Comparison of ENCODE assay signal across 27 cellular contexts in the genomic region with DNA sequence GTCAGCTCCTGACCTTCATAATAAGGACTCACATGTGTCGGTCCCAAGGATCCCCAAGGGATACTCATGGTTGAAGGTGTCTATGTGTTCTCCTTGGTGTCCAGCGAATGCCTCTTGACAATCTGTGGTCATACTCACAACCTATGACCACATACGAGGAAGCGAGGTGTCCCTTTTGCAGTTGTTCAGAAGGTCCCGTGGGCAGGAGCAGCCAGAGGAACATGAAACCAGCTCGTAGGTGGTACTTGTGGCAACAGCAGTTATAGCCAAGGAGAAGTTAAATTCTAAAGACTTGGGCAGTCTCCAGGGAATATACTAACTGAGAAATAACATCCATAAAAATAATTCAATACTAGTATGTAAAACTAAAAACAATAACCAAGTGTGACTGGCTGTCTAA.
"Had no signal": no experiment of that assay in that cellular context is flagged by ENCODE, and none has a peak within 500 bp of the region (broad histone marks: within the 10 kb centered on the region; RNA-seq: fewer than 3 reads in every experiment).

No MANE protein-coding gene starts in this region.

- H3K4me3 ChIP-seq: left lung, lung, ovary, right atrium auricular region, right lobe of liver, skin epidermis, suprapubic skin, thoracic aorta, tibial artery, uterus had no signal

- H3K27me3 Mint-ChIP-seq: naive B cell; stimulated activated naive CD8-positive, alpha-beta T cell treated with anti-CD3 and anti-CD28 coated beads, Interleukin-15, Interleukin-2, amounts not matched to agents 100 ng/mL and 50 ng/mL, for 24 hours had no signal

- H3K4me1 ChIP-seq: left lung, right atrium auricular region, suprapubic skin, tibial artery, uterus had no signal

- H3K36me3 ChIP-seq: left lung, ovary, right atrium auricular region, right lobe of liver, suprapubic skin, thoracic aorta, tibial artery, uterus had no signal

- H3K4me1 Mint-ChIP-seq: immature natural killer cell, mesothelial cell of epicardium, natural killer cell had no signal

- FAIRE-seq: islet of Langerhans, kidney had no signal

- H3K27ac ChIP-seq: left lung, ovary, right atrium auricular region, right lobe of liver, skin epidermis, suprapubic skin, thoracic aorta, tibial artery, uterus had no signal

- H3K4me3 Mint-ChIP-seq: immature natural killer cell; mesothelial cell of epicardium; naive B cell; natural killer cell; stimulated activated naive CD8-positive, alpha-beta T cell treated with anti-CD3 and anti-CD28 coated beads, Interleukin-15, Interleukin-2, amounts not matched to agents 100 ng/mL and 50 ng/mL, for 24 hours had no signal

- H3K27me3 ChIP-seq: left lung, ovary, right atrium auricular region, right lobe of liver, suprapubic skin, tibial artery, uterus had no signal

- H3K9me3 ChIP-seq: left lung, ovary, right atrium auricular region, right lobe of liver, suprapubic skin, thoracic aorta, tibial artery, uterus had no signal

- H3K9me3 Mint-ChIP-seq: naive B cell; natural killer cell; stimulated activated naive CD8-positive, alpha-beta T cell treated with anti-CD3 and anti-CD28 coated beads, Interleukin-15, Interleukin-2, amounts not matched to agents 100 ng/mL and 50 ng/mL, for 24 hours had no signal

- H3K36me3 Mint-ChIP-seq: mesothelial cell of epicardium, natural killer cell had no signal

- ATAC-seq: left colon, left lung, natural killer cell had no signal

- DNase-seq: hypothalamus; immature natural killer cell; kidney; left colon; left lung; mesendoderm; naive B cell; natural killer cell; ovary; right lobe of liver; stimulated activated CD4-positive, alpha-beta T cell treated with anti-CD3 and anti-CD28 coated beads, Interleukin-12 subunit alpha, Interleukin-12 subunit beta, amount 100 ng/mL, for 4 hours; stimulated activated CD4-positive, alpha-beta T cell treated with anti-CD3 and anti-CD28 coated beads, Interleukin-15, amount 100 ng/mL, for 24 hours; stimulated activated CD4-positive, alpha-beta T cell treated with anti-CD3 and anti-CD28 coated beads, Interleukin-2, amount 100 ng/mL, for 24 hours; stimulated activated CD4-positive, alpha-beta T cell treated with anti-CD3 and anti-CD28 coated beads, Interleukin-4, amount 100 ng/mL, for 1 hour; stimulated activated naive CD4-positive, alpha-beta T cell; tibial artery; trophoblast cell; uterus had no signal

- H3K27ac Mint-ChIP-seq: immature natural killer cell; mesothelial cell of epicardium; naive B cell; natural killer cell; progenitor cell of endocrine pancreas; stimulated activated naive CD8-positive, alpha-beta T cell treated with anti-CD3 and anti-CD28 coated beads, Interleukin-15, Interleukin-2, amounts not matched to agents 100 ng/mL and 50 ng/mL, for 24 hours had no signal
